ENCODE assay signal across 1 cellular context in the genomic region with DNA sequence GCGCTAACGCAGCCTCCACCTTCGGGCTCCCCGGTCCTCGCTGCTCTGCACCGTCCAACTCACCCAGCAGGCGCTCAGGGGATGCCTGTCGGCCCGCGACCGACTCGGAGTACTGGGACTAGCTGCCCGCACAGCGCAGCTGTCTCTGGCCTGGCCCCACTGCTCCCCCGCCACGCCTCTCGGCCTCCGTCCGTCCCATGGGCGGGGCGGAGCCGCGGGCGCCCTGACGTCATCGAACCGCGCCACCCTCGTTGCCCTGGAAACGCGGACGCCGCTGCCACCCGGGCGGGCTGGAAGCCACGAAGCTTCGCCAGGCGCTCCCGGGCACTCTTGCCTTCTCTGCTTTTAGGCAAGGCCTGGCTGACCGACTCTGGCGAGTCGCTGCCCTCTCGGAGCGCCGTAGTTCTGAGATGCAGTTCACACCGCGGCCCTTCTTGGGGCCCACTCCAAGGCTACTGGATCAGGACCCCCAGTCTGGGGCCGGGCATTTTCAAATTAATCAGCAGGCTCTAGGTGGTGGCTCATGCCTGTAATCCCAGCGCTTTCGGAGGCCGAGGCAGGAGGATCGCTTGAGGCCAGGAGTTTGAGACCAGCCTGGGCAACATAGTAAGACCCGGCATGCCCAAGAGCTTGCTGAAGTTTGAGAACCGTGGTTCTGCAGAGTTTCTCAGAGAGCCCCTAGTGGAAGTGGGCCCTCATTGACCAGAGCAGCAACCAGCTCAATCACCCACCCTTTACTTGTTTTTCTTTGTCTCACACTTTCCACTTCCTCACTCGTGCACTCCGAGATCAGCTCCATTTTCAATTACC.
TF ChIP-seq lines count a peak whose summit lies in the region.

No MANE protein-coding gene starts in this region.

TF ChIP-seq in HepG2, 621 proteins besides CTCF, POLR2A, EP300 and RAD21 (continued from another document and continues in another):
- TF ChIP-seq, protein P1, sequence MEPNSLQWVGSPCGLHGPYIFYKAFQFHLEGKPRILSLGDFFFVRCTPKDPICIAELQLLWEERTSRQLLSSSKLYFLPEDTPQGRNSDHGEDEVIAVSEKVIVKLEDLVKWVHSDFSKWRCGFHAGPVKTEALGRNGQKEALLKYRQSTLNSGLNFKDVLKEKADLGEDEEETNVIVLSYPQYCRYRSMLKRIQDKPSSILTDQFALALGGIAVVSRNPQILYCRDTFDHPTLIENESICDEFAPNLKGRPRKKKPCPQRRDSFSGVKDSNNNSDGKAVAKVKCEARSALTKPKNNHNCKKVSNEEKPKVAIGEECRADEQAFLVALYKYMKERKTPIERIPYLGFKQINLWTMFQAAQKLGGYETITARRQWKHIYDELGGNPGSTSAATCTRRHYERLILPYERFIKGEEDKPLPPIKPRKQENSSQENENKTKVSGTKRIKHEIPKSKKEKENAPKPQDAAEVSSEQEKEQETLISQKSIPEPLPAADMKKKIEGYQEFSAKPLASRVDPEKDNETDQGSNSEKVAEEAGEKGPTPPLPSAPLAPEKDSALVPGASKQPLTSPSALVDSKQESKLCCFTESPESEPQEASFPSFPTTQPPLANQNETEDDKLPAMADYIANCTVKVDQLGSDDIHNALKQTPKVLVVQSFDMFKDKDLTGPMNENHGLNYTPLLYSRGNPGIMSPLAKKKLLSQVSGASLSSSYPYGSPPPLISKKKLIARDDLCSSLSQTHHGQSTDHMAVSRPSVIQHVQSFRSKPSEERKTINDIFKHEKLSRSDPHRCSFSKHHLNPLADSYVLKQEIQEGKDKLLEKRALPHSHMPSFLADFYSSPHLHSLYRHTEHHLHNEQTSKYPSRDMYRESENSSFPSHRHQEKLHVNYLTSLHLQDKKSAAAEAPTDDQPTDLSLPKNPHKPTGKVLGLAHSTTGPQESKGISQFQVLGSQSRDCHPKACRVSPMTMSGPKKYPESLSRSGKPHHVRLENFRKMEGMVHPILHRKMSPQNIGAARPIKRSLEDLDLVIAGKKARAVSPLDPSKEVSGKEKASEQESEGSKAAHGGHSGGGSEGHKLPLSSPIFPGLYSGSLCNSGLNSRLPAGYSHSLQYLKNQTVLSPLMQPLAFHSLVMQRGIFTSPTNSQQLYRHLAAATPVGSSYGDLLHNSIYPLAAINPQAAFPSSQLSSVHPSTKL (CRISPR knock-in tag; IDR thresholded peaks at IDR 0.05) = peak; percentile 56
- TF ChIP-seq NFATC3 (CRISPR knock-in tag; IDR thresholded peaks at IDR 0.05) = no peak
- no peak for TF ChIP-seq GZF1 (CRISPR knock-in tag; IDR thresholded peaks at IDR 0.05)
- TF ChIP-seq ZNF747 (CRISPR knock-in tag; IDR thresholded peaks at IDR 0.05; ENCODE audit: borderline replicate concordance) = peak; percentile 63; the same call in 1 of the 2 replicates
- TF ChIP-seq ZSCAN22 (CRISPR knock-in tag; IDR thresholded peaks at IDR 0.05) = no peak
- no peak for TF ChIP-seq JDP2 (CRISPR knock-in tag; IDR thresholded peaks at IDR 0.05; ENCODE audit: borderline replicate concordance)
- peak; percentile 53; the same call in 1 of the 2 replicates for TF ChIP-seq POLR2AphosphoS5 (IDR thresholded peaks at IDR 0.05; ENCODE audit: low read depth, low read length)
- TF ChIP-seq DR1 (CRISPR knock-in tag; IDR thresholded peaks at IDR 0.05) = peak; percentile 72; the same call in 1 of the 2 replicates
- no peak for TF ChIP-seq MED8 (CRISPR knock-in tag; IDR thresholded peaks at IDR 0.05; ENCODE audit: insufficient replicate concordance)
- TF ChIP-seq LRRFIP1 (CRISPR knock-in tag; conservative IDR thresholded peaks at IDR 0.05) = no peak
- TF ChIP-seq, protein P2, sequence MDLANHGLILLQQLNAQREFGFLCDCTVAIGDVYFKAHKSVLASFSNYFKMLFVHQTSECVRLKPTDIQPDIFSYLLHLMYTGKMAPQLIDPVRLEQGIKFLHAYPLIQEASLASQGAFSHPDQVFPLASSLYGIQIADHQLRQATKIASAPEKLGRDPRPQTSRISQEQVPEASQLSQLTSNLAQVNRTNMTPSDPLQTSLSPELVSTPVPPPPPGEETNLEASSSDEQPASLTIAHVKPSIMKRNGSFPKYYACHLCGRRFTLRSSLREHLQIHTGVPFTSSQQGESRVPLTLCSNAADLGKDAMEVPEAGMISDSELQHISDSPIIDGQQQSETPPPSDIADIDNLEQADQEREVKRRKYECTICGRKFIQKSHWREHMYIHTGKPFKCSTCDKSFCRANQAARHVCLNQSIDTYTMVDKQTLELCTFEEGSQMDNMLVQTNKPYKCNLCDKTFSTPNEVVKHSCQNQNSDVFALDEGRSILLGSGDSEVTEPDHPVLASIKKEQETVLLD (CRISPR knock-in tag; IDR thresholded peaks at IDR 0.05; ENCODE audit: low read depth) = no peak
- TF ChIP-seq AHR (CRISPR knock-in tag; IDR thresholded peaks at IDR 0.05) = no peak
- TF ChIP-seq CHCHD3 (CRISPR knock-in tag; IDR thresholded peaks at IDR 0.05) = no peak
- peak; percentile 87 for TF ChIP-seq MXD1 (CRISPR knock-in tag; IDR thresholded peaks at IDR 0.05)
- TF ChIP-seq, protein P3, sequence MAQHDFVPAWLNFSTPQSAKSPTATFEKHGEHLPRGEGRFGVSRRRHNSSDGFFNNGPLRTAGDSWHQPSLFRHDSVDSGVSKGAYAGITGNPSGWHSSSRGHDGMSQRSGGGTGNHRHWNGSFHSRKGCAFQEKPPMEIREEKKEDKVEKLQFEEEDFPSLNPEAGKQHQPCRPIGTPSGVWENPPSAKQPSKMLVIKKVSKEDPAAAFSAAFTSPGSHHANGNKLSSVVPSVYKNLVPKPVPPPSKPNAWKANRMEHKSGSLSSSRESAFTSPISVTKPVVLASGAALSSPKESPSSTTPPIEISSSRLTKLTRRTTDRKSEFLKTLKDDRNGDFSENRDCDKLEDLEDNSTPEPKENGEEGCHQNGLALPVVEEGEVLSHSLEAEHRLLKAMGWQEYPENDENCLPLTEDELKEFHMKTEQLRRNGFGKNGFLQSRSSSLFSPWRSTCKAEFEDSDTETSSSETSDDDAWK (CRISPR knock-in tag; IDR thresholded peaks at IDR 0.05) = no peak
- TF ChIP-seq ZBTB1 (CRISPR knock-in tag; IDR thresholded peaks at IDR 0.05; ENCODE audit: borderline replicate concordance) = no peak
- no peak for TF ChIP-seq HHEX (CRISPR knock-in tag; IDR thresholded peaks at IDR 0.05)
- TF ChIP-seq DMAP1 (CRISPR knock-in tag; IDR thresholded peaks at IDR 0.05) = no peak; the same call in 1 of the 2 replicates
- TF ChIP-seq TCF12 (IDR thresholded peaks at IDR 0.05) = no peak
- peak; percentile 78 for TF ChIP-seq TCF12 (CRISPR knock-in tag; IDR thresholded peaks at IDR 0.05)
- no peak for TF ChIP-seq GLI4 (CRISPR knock-in tag; IDR thresholded peaks at IDR 0.05; ENCODE audit: borderline replicate concordance)
- TF ChIP-seq FLYWCH1 (CRISPR knock-in tag; IDR thresholded peaks at IDR 0.05) = no peak
- no peak for TF ChIP-seq ZNF430 (CRISPR knock-in tag; IDR thresholded peaks at IDR 0.05)
- no peak for TF ChIP-seq ZNF362 (CRISPR knock-in tag; IDR thresholded peaks at IDR 0.05; ENCODE audit: borderline replicate concordance)
- peak; percentile 77 for TF ChIP-seq GMEB1 (CRISPR knock-in tag; IDR thresholded peaks at IDR 0.05; ENCODE audit: borderline replicate concordance)
- TF ChIP-seq, protein P4, sequence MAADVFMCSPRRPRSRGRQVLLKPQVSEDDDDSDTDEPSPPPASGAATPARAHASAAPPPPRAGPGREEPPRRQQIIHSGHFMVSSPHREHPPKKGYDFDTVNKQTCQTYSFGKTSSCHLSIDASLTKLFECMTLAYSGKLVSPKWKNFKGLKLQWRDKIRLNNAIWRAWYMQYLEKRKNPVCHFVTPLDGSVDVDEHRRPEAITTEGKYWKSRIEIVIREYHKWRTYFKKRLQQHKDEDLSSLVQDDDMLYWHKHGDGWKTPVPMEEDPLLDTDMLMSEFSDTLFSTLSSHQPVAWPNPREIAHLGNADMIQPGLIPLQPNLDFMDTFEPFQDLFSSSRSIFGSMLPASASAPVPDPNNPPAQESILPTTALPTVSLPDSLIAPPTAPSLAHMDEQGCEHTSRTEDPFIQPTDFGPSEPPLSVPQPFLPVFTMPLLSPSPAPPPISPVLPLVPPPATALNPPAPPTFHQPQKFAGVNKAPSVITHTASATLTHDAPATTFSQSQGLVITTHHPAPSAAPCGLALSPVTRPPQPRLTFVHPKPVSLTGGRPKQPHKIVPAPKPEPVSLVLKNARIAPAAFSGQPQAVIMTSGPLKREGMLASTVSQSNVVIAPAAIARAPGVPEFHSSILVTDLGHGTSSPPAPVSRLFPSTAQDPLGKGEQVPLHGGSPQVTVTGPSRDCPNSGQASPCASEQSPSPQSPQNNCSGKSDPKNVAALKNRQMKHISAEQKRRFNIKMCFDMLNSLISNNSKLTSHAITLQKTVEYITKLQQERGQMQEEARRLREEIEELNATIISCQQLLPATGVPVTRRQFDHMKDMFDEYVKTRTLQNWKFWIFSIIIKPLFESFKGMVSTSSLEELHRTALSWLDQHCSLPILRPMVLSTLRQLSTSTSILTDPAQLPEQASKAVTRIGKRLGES (CRISPR knock-in tag; IDR thresholded peaks at IDR 0.05; ENCODE audit: borderline replicate concordance) = no peak
- TF ChIP-seq ZNF121 (CRISPR knock-in tag; IDR thresholded peaks at IDR 0.05) = peak; percentile 68; the same call in 1 of the 2 replicates
- peak; percentile 68; the same call in 1 of the 2 replicates for TF ChIP-seq KLF6 (CRISPR knock-in tag; IDR thresholded peaks at IDR 0.05)
- TF ChIP-seq ZNF780A (CRISPR knock-in tag; IDR thresholded peaks at IDR 0.05) = no peak; the same call in 1 of the 2 replicates
- TF ChIP-seq SOX13 (IDR thresholded peaks at IDR 0.05) = no peak
- TF ChIP-seq SOX13 (CRISPR knock-in tag; conservative IDR thresholded peaks at IDR 0.05 in 1 of 2, IDR thresholded peaks at IDR 0.05 in 1 of 2) = no peak
- TF ChIP-seq ZNF333 (CRISPR knock-in tag; IDR thresholded peaks at IDR 0.05; ENCODE audit: borderline replicate concordance) = peak; percentile 32; the same call in 1 of the 2 replicates
- peak; percentile 88 for TF ChIP-seq GABPB1 (CRISPR knock-in tag; IDR thresholded peaks at IDR 0.05)
- no peak for TF ChIP-seq TSC22D2 (CRISPR knock-in tag; IDR thresholded peaks at IDR 0.05; ENCODE audit: borderline replicate concordance)
- TF ChIP-seq TBL1XR1 (IDR thresholded peaks at IDR 0.05; ENCODE audit: borderline replicate concordance, low read length, partially characterized antibody) = peak; percentile 28
- TF ChIP-seq RFXAP (CRISPR knock-in tag; IDR thresholded peaks at IDR 0.05; ENCODE audit: borderline replicate concordance) = no peak
